In genomic region chr17:81395600-81396277, GRCh38 we compare ENCODE assay signal across 8 cellular contexts. TPM values are rescaled to one million over a fixed set of nuclear protein-coding genes. Genes with fewer than 3 reads are reported as not detected.
DNase-seq lines count a peak whose midpoint lies in the region; ATAC-seq and TF ChIP-seq lines count a peak whose summit lies in the region.

No MANE protein-coding gene starts in this region.

- CTCF ChIA-PET in AG04450 (lab: Charles Lee) = interaction anchor here (1.1 to 1.4 kb wide), 4 partner anchors 44 to 141 kb away, joined by 3 to 9 read pairs (median 4); no protein-coding TSS in a partner anchor

- H3K27me3 ChIP-seq in AG04450 (ENCODE audit: control insufficient read depth, insufficient read depth, low read length) = no peaks in the 10 kb centered on the region
- no peaks in the 10 kb centered on the region for H3K27me3 ChIP-seq in muscle layer of colon (ENCODE audit: control insufficient read depth in 1 of 2, insufficient read depth in 2 of 2, low read length in 2 of 2)

- H3K27me3 Mint-ChIP-seq in IgD-negative memory B cell = peaks cover 52% of the 10 kb centered on the region

- H3K4me3 ChIP-seq in AG04450 (ENCODE audit: low read depth, low read length) = peak overlapping the region; percentile 67
- H3K4me3 ChIP-seq in muscle layer of colon (ENCODE audit: low read depth in 1 of 2, low read length in 2 of 2) = peak overlapping the region; percentile 77 to 84

- peak overlapping the region; percentile 93 to 99 (median 97) for H3K27ac Mint-ChIP-seq in IgD-negative memory B cell

- H3K36me3 Mint-ChIP-seq in IgD-negative memory B cell = peaks cover 2% of the 10 kb centered on the region

- H3K27ac ChIP-seq in AG04450 (ENCODE audit: low read depth, low read length) (peak overlapping the region; percentile 87), caudate nucleus (ENCODE audit: low read depth, low read length) (peak overlapping the region; percentile 86), muscle layer of colon (ENCODE audit: low read depth, low read length) (peak overlapping the region; percentile 79)

- H3K9me3 ChIP-seq in AG04450 (ENCODE audit: control insufficient read depth, insufficient read depth, low read length) (no peaks in the 10 kb centered on the region; the same call in 1 of the 2 replicates), muscle layer of colon (ENCODE audit: low read length) (no peaks in the 10 kb centered on the region)

- no peaks in the 10 kb centered on the region for H3K36me3 ChIP-seq in muscle layer of colon (ENCODE audit: insufficient read depth, low read length)

- TF ChIP-seq CTCF in AG04450 (IDR thresholded peaks at IDR 0.05; ENCODE audit: low read depth, low read length) = no peak

- DNase-seq in AG04450 (ENCODE audit: low read depth, low spot score) (no peak), caudate nucleus (lab: John Stamatoyannopoulos, UW) (peak in 2 of 61 donors; percentile 28 to 44), NCI-H510A treated with DMSO at 0.1 percent for 48 hours (lab: John Stamatoyannopoulos, UW) (no peak)
- no peak for DNase-seq in activated CD4-positive, CD25-positive, alpha-beta regulatory T cell (lab: John Stamatoyannopoulos, UW)

- peak overlapping the region in 2 of 4 donors; percentile 79 to 89 for H3K4me3 Mint-ChIP-seq in IgD-negative memory B cell

- peak overlapping the region; percentile 71 for H3K9ac ChIP-seq in muscle layer of colon (ENCODE audit: low read length)

- peaks cover 9 to 16% (median 10%) of the 10 kb centered on the region in 3 donors for H3K4me1 Mint-ChIP-seq in IgD-negative memory B cell

- H3K9me3 Mint-ChIP-seq in IgD-negative memory B cell = peaks cover 0 to 9% (median 0%) of the 10 kb centered on the region in 3 donors

- POLR2A ChIA-PET in AG04450 (lab: Yijun Ruan, JAX) = interaction anchor here (0.6 to 3.2 kb wide), 24 partner anchors 8 to 171 kb away, joined by 3 to 27 read pairs (median 6); partner anchors contain the start of gene ACTG1

- ATAC-seq in GM21528 (IDR thresholded peaks at IDR 0.05; ENCODE audit: low FRiP score, unreplicated experiment) (no peak), HG02970 (IDR thresholded peaks at IDR 0.05; ENCODE audit: low FRiP score, unreplicated experiment) (no peak)

- peaks cover 29% of the 10 kb centered on the region for H3K4me1 ChIP-seq in muscle layer of colon (ENCODE audit: insufficient read depth, low read length)

RNA-seq across cellular contexts. Expression of gene BAHCC1, which starts 0.5 kb away (rescaled TPM):
- polyA plus RNA-seq in AG04450 (2011; rRNA removed) = 1.3 and 2.5 TPM in 2 replicates
- 3.3 and 6.3 TPM in 2 replicates for polyA minus RNA-seq in AG04450 (2011; rRNA and poly(A)+ RNA removed)
- polyA plus RNA-seq in IgD-negative memory B cell = not detected
